Comparison of ENCODE assay signal across 4 cellular contexts in genomic region chr3:195862318-195862717, GRCh38. TPM values are rescaled to one million over a fixed set of nuclear protein-coding genes. Genes with fewer than 3 reads are reported as not detected.
"Had no signal": no experiment of that assay in that cellular context is flagged by ENCODE, and none has a peak within 500 bp of the region (broad histone marks: within the 10 kb centered on the region; RNA-seq: fewer than 3 reads in every experiment).

No MANE protein-coding gene starts in this region.

RNA-seq across cellular contexts. Expression of gene MUC4, which starts 50.6 kb away (rescaled TPM):
- total RNA-seq: GM23248, H4, HepG2, HFFc6 had no signal
- polyA plus RNA-seq: GM23248, HepG2 had no signal
